In genomic region chr18:23143059-23143831, GRCh38 we compare ENCODE assay signal across 8 cellular contexts. TPM values are rescaled to one million over a fixed set of nuclear protein-coding genes. Genes with fewer than 3 reads are reported as not detected.
DNase-seq lines count a peak whose midpoint lies in the region; ATAC-seq and TF ChIP-seq lines count a peak whose summit lies in the region.

No MANE protein-coding gene starts in this region.

- POLR2A ChIA-PET in activated CD4-positive, alpha-beta T cell treated with anti-CD3 and anti-CD28 coated beads for 36 hours (lab: Charles Lee), result no interaction called here

- no peak for DNase-seq in activated CD4-positive, alpha-beta T cell treated with anti-CD3 and anti-CD28 coated beads for 36 hours
- no peak for DNase-seq in activated CD4-positive, alpha-beta T cell treated with anti-CD3 and anti-CD28 coated beads, Interleukin-2, amount 50 U/mL, for 48 hours
- no peak for DNase-seq in activated naive CD8-positive, alpha-beta T cell treated with anti-CD3 and anti-CD28 coated beads, Interleukin-2, amount 50 U/mL, for 24 hours
- DNase-seq in left lobe of liver (ENCODE audit: low spot score), result peak; percentile 57
- no peak for DNase-seq in type B pancreatic cell (ENCODE audit: extremely low spot score, unreplicated experiment)
- DNase-seq in omental fat pad (ENCODE audit: low spot score), result no peak
- DNase-seq in T1000 (lab: John Stamatoyannopoulos, UW), result no peak

- intact Hi-C loops in activated CD4-positive, alpha-beta T cell treated with anti-CD3 and anti-CD28 coated beads for 36 hours (cut with DNase I, micrococcal nuclease), result no loop called here

- H3K36me3 Mint-ChIP-seq in activated CD4-positive, alpha-beta T cell treated with anti-CD3 and anti-CD28 coated beads for 36 hours (ENCODE audit: low read depth), result no peaks in the 10 kb centered on the region
- peaks cover 2% of the 10 kb centered on the region for H3K36me3 Mint-ChIP-seq in activated naive CD8-positive, alpha-beta T cell treated with anti-CD3 and anti-CD28 coated beads, Interleukin-2, amount 50 U/mL, for 24 hours (ENCODE audit: low read depth)
- H3K36me3 Mint-ChIP-seq in type B pancreatic cell, result no peaks in the 10 kb centered on the region

- H3K9me3 Mint-ChIP-seq in activated CD4-positive, alpha-beta T cell treated with anti-CD3 and anti-CD28 coated beads for 36 hours (ENCODE audit: low read depth), result no peaks in the 10 kb centered on the region
- H3K9me3 Mint-ChIP-seq in activated naive CD8-positive, alpha-beta T cell treated with anti-CD3 and anti-CD28 coated beads, Interleukin-2, amount 50 U/mL, for 24 hours, result no peaks in the 10 kb centered on the region
- H3K9me3 Mint-ChIP-seq in type B pancreatic cell, result no peaks in the 10 kb centered on the region

- peak; percentile 78 for ATAC-seq in activated CD4-positive, alpha-beta T cell treated with anti-CD3 and anti-CD28 coated beads for 36 hours
- ATAC-seq in activated naive CD8-positive, alpha-beta T cell treated with anti-CD3 and anti-CD28 coated beads, Interleukin-2, amount 50 U/mL, for 24 hours, result peak; percentile 46
- ATAC-seq in left lobe of liver, result no peak
- no peak for ATAC-seq in GM18873 (IDR thresholded peaks at IDR 0.05; ENCODE audit: low FRiP score, unreplicated experiment)
- no peak for ATAC-seq in omental fat pad (ENCODE audit: low FRiP score)

- TF ChIP-seq CTCF in type B pancreatic cell (conservative IDR thresholded peaks at IDR 0.05) (no peak), omental fat pad (IDR thresholded peaks at IDR 0.05) (no peak)

- CTCF ChIA-PET in activated CD4-positive, alpha-beta T cell treated with anti-CD3 and anti-CD28 coated beads for 36 hours (lab: Charles Lee), result interaction anchor here (1.1 kb wide), 1 partner anchor 244 kb away, joined by 3 read pairs; no protein-coding TSS in a partner anchor

- no peak overlapping the region for H3K4me3 Mint-ChIP-seq in activated CD4-positive, alpha-beta T cell treated with anti-CD3 and anti-CD28 coated beads for 36 hours
- no peak overlapping the region for H3K4me3 Mint-ChIP-seq in activated naive CD8-positive, alpha-beta T cell treated with anti-CD3 and anti-CD28 coated beads, Interleukin-2, amount 50 U/mL, for 24 hours
- H3K4me3 Mint-ChIP-seq in type B pancreatic cell, result peak overlapping the region; percentile 53

- H3K27me3 Mint-ChIP-seq in activated CD4-positive, alpha-beta T cell treated with anti-CD3 and anti-CD28 coated beads for 36 hours, result no peaks in the 10 kb centered on the region
- peaks cover 16% of the 10 kb centered on the region for H3K27me3 Mint-ChIP-seq in activated naive CD8-positive, alpha-beta T cell treated with anti-CD3 and anti-CD28 coated beads, Interleukin-2, amount 50 U/mL, for 24 hours
- H3K27me3 Mint-ChIP-seq in type B pancreatic cell, result peaks cover 9% of the 10 kb centered on the region

- H3K4me1 Mint-ChIP-seq in activated CD4-positive, alpha-beta T cell treated with anti-CD3 and anti-CD28 coated beads for 36 hours, result peaks cover 5% of the 10 kb centered on the region
- H3K4me1 Mint-ChIP-seq in activated naive CD8-positive, alpha-beta T cell treated with anti-CD3 and anti-CD28 coated beads, Interleukin-2, amount 50 U/mL, for 24 hours, result peaks cover 20% of the 10 kb centered on the region
- peaks cover 56% of the 10 kb centered on the region for H3K4me1 Mint-ChIP-seq in type B pancreatic cell (ENCODE audit: unreplicated experiment)

- no peak overlapping the region for H3K27ac Mint-ChIP-seq in activated CD4-positive, alpha-beta T cell treated with anti-CD3 and anti-CD28 coated beads for 36 hours
- H3K27ac Mint-ChIP-seq in activated naive CD8-positive, alpha-beta T cell treated with anti-CD3 and anti-CD28 coated beads, Interleukin-2, amount 50 U/mL, for 24 hours, result peak overlapping the region; percentile 3
- H3K27ac Mint-ChIP-seq in type B pancreatic cell, result peak overlapping the region; percentile 57

RNA-seq across cellular contexts. Expression of gene CABLES1, which starts 8.0 kb away (rescaled TPM):
- total RNA-seq in activated CD4-positive, alpha-beta T cell treated with anti-CD3 and anti-CD28 coated beads for 36 hours, result 1 to 10 TPM; 3.7 to 3.8 TPM
- total RNA-seq in left lobe of liver (12.8 TPM), type B pancreatic cell (ENCODE audit: low replicate concordance) (11.4 and 31.1 TPM in 2 replicates), omental fat pad (10 to 100 TPM; 24.4 to 95.9 (median 30.4) TPM)

Comparison
In these comparisons a context has a peak if more than half of its experiments do, and no peak if none do; other contexts are left out.
1. ATAC-seq: peak in activated CD4-positive, alpha-beta T cell treated with anti-CD3 and anti-CD28 coated beads for 36 hours (single experiment) and activated naive CD8-positive, alpha-beta T cell treated with anti-CD3 and anti-CD28 coated beads, Interleukin-2, amount 50 U/mL, for 24 hours (single experiment); none in left lobe of liver (single experiment), GM18873 (single experiment) and omental fat pad (single experiment).